In the genomic region with DNA sequence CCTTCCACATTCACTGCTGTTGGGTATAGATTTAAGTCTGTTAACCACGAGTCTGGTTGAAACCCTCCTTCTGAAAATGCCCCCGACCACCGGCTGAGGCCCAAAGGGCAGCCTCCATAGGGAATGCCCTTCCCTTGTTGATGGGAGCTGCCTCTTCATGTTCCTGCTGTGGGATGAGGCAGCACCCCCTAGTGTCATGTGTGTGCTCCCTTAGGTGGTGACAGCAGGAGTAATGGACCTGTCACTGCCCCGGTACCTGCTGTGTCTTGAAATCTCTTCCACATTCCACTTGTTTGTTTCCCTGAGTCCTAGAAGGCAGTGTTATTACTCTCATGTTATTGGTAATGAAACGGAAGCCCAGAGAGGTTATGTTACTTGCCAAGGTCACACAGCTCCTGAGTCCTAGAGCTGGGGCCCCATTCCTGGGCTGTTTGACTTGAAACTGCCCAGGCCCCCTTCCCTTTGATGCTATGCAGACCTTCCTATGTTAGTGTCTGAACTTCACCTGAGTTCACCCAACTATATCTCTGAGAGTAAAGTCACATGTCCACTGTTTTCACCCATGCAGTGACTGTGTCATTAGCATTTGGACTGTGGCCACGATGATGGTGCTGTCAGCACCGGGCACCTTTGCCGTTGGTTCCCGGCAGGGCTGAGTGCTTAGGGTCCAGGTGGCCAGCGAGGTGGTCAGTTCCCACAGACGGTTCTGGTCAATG, we compare ENCODE assay signal across 12 cellular contexts.
DNase-seq lines count a peak whose midpoint lies in the region; ATAC-seq and TF ChIP-seq lines count a peak whose summit lies in the region.
"Had no signal": no experiment of that assay in that cellular context is flagged by ENCODE, and none has a peak within 500 bp of the region (broad histone marks: within the 10 kb centered on the region; RNA-seq: fewer than 3 reads in every experiment).

No MANE protein-coding gene starts in this region.

- H3K4me3 Mint-ChIP-seq in effector memory CD8-positive, alpha-beta T cell: no peak overlapping the region
- H3K4me3 Mint-ChIP-seq: activated T-cell treated with anti-CD3 and anti-CD28 coated beads, Interleukin-2, amount 50 U/mL, for 72 hours; dendritic cell treated with granulocyte-macrophage colony-stimulating factor and Interleukin-4, amounts not matched to agents 40 ng/mL and 50 ng/mL, for 4 days; T-cell; type B pancreatic cell had no signal

- peak; percentile 27 for TF ChIP-seq CTCF in GM06990 (IDR thresholded peaks at IDR 0.05; ENCODE audit: insufficient read depth, low read length, poor library complexity, severe bottlenecking)
- TF ChIP-seq CTCF in SK-N-SH (IDR thresholded peaks at IDR 0.05): no peak
- peak; percentile 26 for TF ChIP-seq CTCF in left ventricle myocardium inferior (IDR thresholded peaks at IDR 0.05; ENCODE audit: borderline replicate concordance)
- no peak for TF ChIP-seq CTCF in stomach (IDR thresholded peaks at IDR 0.05)

- no peaks in the 10 kb centered on the region for H3K9me2 ChIP-seq in SK-N-SH

- CTCF ChIA-PET in SK-N-SH (lab: Yijun Ruan, JAX): interaction anchor here (0.9 to 1.6 kb wide), 5 partner anchors 8 to 198 kb away, joined by 3 to 8 read pairs (median 4); no protein-coding TSS in a partner anchor

- H3K4me3 ChIP-seq in GM06990 (replicated peaks; ENCODE audit: low read depth, low read length) (no peak overlapping the region), SK-N-SH (ENCODE audit: low read depth in 2 of 2, low read length in 1 of 2) (no peak overlapping the region), left ventricle myocardium inferior (no peak overlapping the region), stomach (no peak overlapping the region)

- H3K36me3 ChIP-seq in GM06990 (ENCODE audit: control insufficient read depth, insufficient read depth, low read length) (peaks cover 16% of the 10 kb centered on the region), SK-N-SH (replicated peaks in 1 of 2; ENCODE audit: control insufficient read depth in 1 of 2, insufficient read depth in 2 of 2, low read length in 1 of 2) (peaks cover 0 to 13% of the 10 kb centered on the region in 2 experiments), left ventricle myocardium inferior (peaks cover 4% of the 10 kb centered on the region), stomach (peaks cover 15 to 53% (median 36%) of the 10 kb centered on the region in 4 donors)

- no peak overlapping the region for H3K4me2 ChIP-seq in SK-N-SH

- intact Hi-C loops in left ventricle myocardium inferior (cut with micrococcal nuclease): no loop called here
- intact Hi-C loops in stomach (cut with DNase I; ENCODE audit: low total_unique reads): no loop called here

- no peaks in the 10 kb centered on the region for H3K79me2 ChIP-seq in SK-N-SH (ENCODE audit: insufficient read depth)

- TF ChIP-seq RAD21 in SK-N-SH (IDR thresholded peaks at IDR 0.05; ENCODE audit: low read length): peak; percentile 47

- no peak for TF ChIP-seq POLR2A in stomach (IDR thresholded peaks at IDR 0.05)

- H3K9me3 Mint-ChIP-seq in effector memory CD8-positive, alpha-beta T cell: no peaks in the 10 kb centered on the region
- H3K9me3 Mint-ChIP-seq: activated T-cell treated with anti-CD3 and anti-CD28 coated beads, Interleukin-2, amount 50 U/mL, for 72 hours; dendritic cell treated with granulocyte-macrophage colony-stimulating factor and Interleukin-4, amounts not matched to agents 40 ng/mL and 50 ng/mL, for 4 days; T-cell; type B pancreatic cell had no signal

- POLR2A ChIA-PET in SK-N-SH (lab: Yijun Ruan, JAX): no interaction called here

- no peaks in the 10 kb centered on the region for H3F3A ChIP-seq in SK-N-SH (replicated peaks; ENCODE audit: insufficient read depth)

- H3K36me3 Mint-ChIP-seq in effector memory CD8-positive, alpha-beta T cell (ENCODE audit: insufficient read depth): peaks cover 26% of the 10 kb centered on the region

- H3K27ac Mint-ChIP-seq in effector memory CD8-positive, alpha-beta T cell: peak overlapping the region in 1 of 2 donors; percentile 75
- H3K27ac Mint-ChIP-seq: activated T-cell treated with anti-CD3 and anti-CD28 coated beads, Interleukin-2, amount 50 U/mL, for 72 hours; dendritic cell treated with granulocyte-macrophage colony-stimulating factor and Interleukin-4, amounts not matched to agents 40 ng/mL and 50 ng/mL, for 4 days; T-cell; type B pancreatic cell had no signal

- H3K4me1 ChIP-seq in SK-N-SH (ENCODE audit: control insufficient read depth in 1 of 2, insufficient read depth in 2 of 2, low read depth in 1 of 2, low read length in 1 of 2) (peaks cover 0 to 7% of the 10 kb centered on the region in 2 experiments; a peak in 1 of 4 replicates), left ventricle myocardium inferior (peaks cover 30% of the 10 kb centered on the region), stomach (peaks cover 3 to 17% (median 10%) of the 10 kb centered on the region in 4 donors)

- ATAC-seq in effector memory CD8-positive, alpha-beta T cell (replicated peaks): no peak
- ATAC-seq: activated T-cell treated with anti-CD3 and anti-CD28 coated beads, Interleukin-2, amount 50 U/mL, for 72 hours; T-cell had no signal

- in situ Hi-C loops in ACHN (cut with HindIII; ENCODE audit: low pct_ligation_motif_present, low pct_unique_long_range_greater_than_20kb, low sequenced_read_pairs): no loop called here

- DNase-seq in ACHN (peak; percentile 33), GM06990 (ENCODE audit: extremely low read depth, insufficient read length) (no peak), SK-N-SH (peak; percentile 56), left ventricle myocardium inferior (no peak), T-helper 1 cell (no peak), SW 1271 (lab: John Stamatoyannopoulos, UW) (no peak), stomach (no peak)
- no peak for DNase-seq in effector memory CD8-positive, alpha-beta T cell
- DNase-seq: activated T-cell treated with anti-CD3 and anti-CD28 coated beads, Interleukin-2, amount 50 U/mL, for 72 hours; T-cell had no signal

- H4K20me1 ChIP-seq in SK-N-SH (ENCODE audit: insufficient read depth): no peaks in the 10 kb centered on the region

- no peak overlapping the region for H3K9ac ChIP-seq in SK-N-SH

- no peaks in the 10 kb centered on the region for H3K9me3 ChIP-seq in SK-N-SH
- H3K9me3 ChIP-seq in left ventricle myocardium inferior (replicated peaks): no peaks in the 10 kb centered on the region
- no peaks in the 10 kb centered on the region for H3K9me3 ChIP-seq in stomach

- over 99% methylated on average over 11 of the region's 11 CpGs for WGBS in SK-N-SH (ENCODE audit: low lambda C conversion rate)
- WGBS in stomach, 5 donors: 87 to 92% (median 89%) methylated on average over 11 of the region's 11 CpGs

- H2AFZ ChIP-seq in SK-N-SH (ENCODE audit: low read depth): no peak overlapping the region

- no peak overlapping the region for H3K27ac ChIP-seq in SK-N-SH (ENCODE audit: low read depth in 2 of 2, low read length in 1 of 2)
- no peak overlapping the region for H3K27ac ChIP-seq in left ventricle myocardium inferior (replicated peaks)
- no peak overlapping the region for H3K27ac ChIP-seq in stomach

- no peaks in the 10 kb centered on the region for H3K27me3 ChIP-seq in GM06990 (replicated peaks; ENCODE audit: control insufficient read depth, insufficient read depth, low read length)
- H3K27me3 ChIP-seq in SK-N-SH (ENCODE audit: insufficient read depth): no peaks in the 10 kb centered on the region
- no peaks in the 10 kb centered on the region for H3K27me3 ChIP-seq in left ventricle myocardium inferior (ENCODE audit: low read depth)
- no peaks in the 10 kb centered on the region for H3K27me3 ChIP-seq in stomach

- TF ChIP-seq EP300 in SK-N-SH (IDR thresholded peaks at IDR 0.05; ENCODE audit: borderline replicate concordance in 1 of 2, low read depth in 1 of 2, low read length in 1 of 2) (no peak), stomach (IDR thresholded peaks at IDR 0.05) (no peak)

- H3K4me1 Mint-ChIP-seq in effector memory CD8-positive, alpha-beta T cell (ENCODE audit: low read depth in 2 of 2): peaks cover 13 to 21% of the 10 kb centered on the region in 2 donors

- no peaks in the 10 kb centered on the region for H3K27me3 Mint-ChIP-seq in effector memory CD8-positive, alpha-beta T cell
- H3K27me3 Mint-ChIP-seq: dendritic cell treated with granulocyte-macrophage colony-stimulating factor and Interleukin-4, amounts not matched to agents 40 ng/mL and 50 ng/mL, for 4 days; T-cell; type B pancreatic cell had no signal

TF ChIP-seq in SK-N-SH, 30 proteins besides CTCF, POLR2A, EP300 and RAD21:
- no peak for TF ChIP-seq NRF1 (IDR thresholded peaks at IDR 0.05; ENCODE audit: low read depth, low read length)
- no peak for TF ChIP-seq JUND (IDR thresholded peaks at IDR 0.05)
- TF ChIP-seq TAF1 (IDR thresholded peaks at IDR 0.05; ENCODE audit: borderline replicate concordance, low read depth, low read length): no peak
- peak; percentile 20; the same call in 1 of the 2 replicates for TF ChIP-seq SMC3 (IDR thresholded peaks at IDR 0.05; ENCODE audit: low read depth, low read length)
- TF ChIP-seq RFX5 (IDR thresholded peaks at IDR 0.05; ENCODE audit: low read length): no peak

Comparison
In these comparisons a context has a peak if more than half of its experiments do, and no peak if none do; other contexts are left out.
1. DNase-seq: peak in ACHN (single experiment) and SK-N-SH (single experiment); none in GM06990 (single experiment), left ventricle myocardium inferior (single experiment), effector memory CD8-positive, alpha-beta T cell (0 of 3), T-helper 1 cell (0 of 5), SW 1271 (0 of 2) and stomach (single experiment).
2. CTCF ChIP-seq: peak in GM06990 (single experiment) and left ventricle myocardium inferior (single experiment); none in SK-N-SH (single experiment) and stomach (0 of 7).